In the genomic region with DNA sequence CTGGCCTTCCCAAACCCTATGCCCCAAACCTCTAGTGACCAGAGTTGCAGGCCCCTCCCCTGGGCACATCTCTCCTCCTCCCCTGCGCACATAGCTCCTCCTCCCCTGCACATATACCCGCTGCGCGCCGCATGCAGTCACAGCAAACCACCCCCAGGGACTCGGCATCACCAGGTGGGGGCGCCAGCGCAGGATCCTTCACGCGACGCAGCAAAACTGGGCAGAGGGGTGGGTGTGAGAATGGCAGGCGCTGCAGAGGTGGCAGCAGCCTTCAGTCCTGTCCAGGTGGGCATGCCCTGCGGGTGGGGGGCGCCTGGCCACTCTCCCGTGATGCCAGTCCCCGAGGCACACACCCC, we compare ENCODE assay signal across 3 cellular contexts.
TF ChIP-seq lines count a peak whose summit lies in the region.

No MANE protein-coding gene starts in this region.

TF ChIP-seq in A549, 52 proteins besides CTCF, POLR2A, EP300 and RAD21:
- TF ChIP-seq RARB (CRISPR knock-in tag; IDR thresholded peaks at IDR 0.05) (no peak), SMC3 (IDR thresholded peaks at IDR 0.05) (0 out of 3 replicates have a peak, but pooled peaks have one; percentile 15)
- TF ChIP-seq, protein P1, sequence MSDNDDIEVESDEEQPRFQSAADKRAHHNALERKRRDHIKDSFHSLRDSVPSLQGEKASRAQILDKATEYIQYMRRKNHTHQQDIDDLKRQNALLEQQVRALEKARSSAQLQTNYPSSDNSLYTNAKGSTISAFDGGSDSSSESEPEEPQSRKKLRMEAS (IDR thresholded peaks at IDR 0.05): peak; percentile 66; the same call in 1 of the 2 replicates

TF ChIP-seq in IMR-90, 13 proteins besides CTCF, POLR2A, EP300 and RAD21:
- TF ChIP-seq MAZ (IDR thresholded peaks at IDR 0.05; ENCODE audit: borderline replicate concordance, low read depth, low read length) (peak; percentile 12; the same call in 1 of the 2 replicates), FOS (IDR thresholded peaks at IDR 0.05; ENCODE audit: low read depth, low read length) (no peak), SMC3 (IDR thresholded peaks at IDR 0.05; ENCODE audit: low read depth, low read length) (no peak; the same call in 1 of the 2 replicates)

TF ChIP-seq in SK-N-SH treated with all-trans-retinoic acid at 6 μM for 48 hours, 23 proteins besides CTCF, POLR2A, EP300 and RAD21:
- TF ChIP-seq ESRRG (CRISPR knock-in tag; IDR thresholded peaks at IDR 0.05): no peak
- no peak for TF ChIP-seq RARB (CRISPR knock-in tag; IDR thresholded peaks at IDR 0.05)
- TF ChIP-seq CSDC2 (CRISPR knock-in tag; IDR thresholded peaks at IDR 0.05): no peak
- TF ChIP-seq, protein P2, sequence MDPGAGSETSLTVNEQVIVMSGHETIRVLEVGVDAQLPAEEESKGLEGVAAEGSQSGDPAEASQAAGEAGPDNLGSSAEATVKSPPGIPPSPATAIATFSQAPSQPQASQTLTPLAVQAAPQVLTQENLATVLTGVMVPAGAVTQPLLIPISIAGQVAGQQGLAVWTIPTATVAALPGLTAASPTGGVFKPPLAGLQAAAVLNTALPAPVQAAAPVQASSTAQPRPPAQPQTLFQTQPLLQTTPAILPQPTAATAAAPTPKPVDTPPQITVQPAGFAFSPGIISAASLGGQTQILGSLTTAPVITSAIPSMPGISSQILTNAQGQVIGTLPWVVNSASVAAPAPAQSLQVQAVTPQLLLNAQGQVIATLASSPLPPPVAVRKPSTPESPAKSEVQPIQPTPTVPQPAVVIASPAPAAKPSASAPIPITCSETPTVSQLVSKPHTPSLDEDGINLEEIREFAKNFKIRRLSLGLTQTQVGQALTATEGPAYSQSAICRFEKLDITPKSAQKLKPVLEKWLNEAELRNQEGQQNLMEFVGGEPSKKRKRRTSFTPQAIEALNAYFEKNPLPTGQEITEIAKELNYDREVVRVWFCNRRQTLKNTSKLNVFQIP (CRISPR knock-in tag; IDR thresholded peaks at IDR 0.05; ENCODE audit: borderline replicate concordance, low read depth): no peak
